In the genomic region with DNA sequence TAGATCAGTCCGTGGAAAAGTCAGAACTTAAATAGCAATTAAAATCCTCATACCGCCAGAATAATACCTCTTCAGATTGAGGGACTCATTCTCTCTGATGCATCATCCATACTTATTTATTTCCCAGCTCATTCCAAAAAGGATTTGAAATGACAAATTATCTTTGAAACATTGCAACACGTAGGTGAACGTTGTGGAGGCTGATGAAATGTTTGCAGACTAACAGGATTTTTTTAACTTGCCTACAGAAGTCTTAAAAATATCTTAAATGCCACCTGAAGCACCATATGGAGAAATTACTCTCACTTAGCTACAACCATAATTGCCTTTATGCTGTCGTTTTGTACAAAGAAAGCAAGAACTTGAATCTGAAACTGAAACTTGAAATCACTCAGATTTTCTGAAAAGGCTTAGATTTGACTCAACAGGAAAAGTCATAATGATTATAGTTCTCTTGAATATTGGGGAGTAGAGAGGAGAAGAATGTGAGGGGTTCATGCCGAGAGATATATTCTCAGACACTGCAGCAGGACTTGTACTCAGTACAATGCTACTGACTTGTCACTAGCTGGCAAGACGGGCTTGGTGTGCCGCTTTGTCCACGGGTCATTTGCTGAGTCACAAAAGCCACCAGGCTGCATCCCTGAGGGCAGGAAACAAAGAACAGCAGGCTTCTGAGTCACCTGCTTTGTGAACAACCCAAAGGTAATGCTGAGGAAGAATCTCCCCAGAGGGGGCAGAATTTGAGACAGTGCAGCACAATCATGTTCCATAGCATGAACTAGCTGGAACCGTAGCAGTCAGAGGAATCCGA, we compare ENCODE assay signal across 1 cellular context.
TF ChIP-seq lines count a peak whose summit lies in the region.

No MANE protein-coding gene starts in this region.

TF ChIP-seq in HCT116, 20 proteins besides CTCF, POLR2A, EP300 and RAD21 (continued from another document):
- TF ChIP-seq, protein P1, sequence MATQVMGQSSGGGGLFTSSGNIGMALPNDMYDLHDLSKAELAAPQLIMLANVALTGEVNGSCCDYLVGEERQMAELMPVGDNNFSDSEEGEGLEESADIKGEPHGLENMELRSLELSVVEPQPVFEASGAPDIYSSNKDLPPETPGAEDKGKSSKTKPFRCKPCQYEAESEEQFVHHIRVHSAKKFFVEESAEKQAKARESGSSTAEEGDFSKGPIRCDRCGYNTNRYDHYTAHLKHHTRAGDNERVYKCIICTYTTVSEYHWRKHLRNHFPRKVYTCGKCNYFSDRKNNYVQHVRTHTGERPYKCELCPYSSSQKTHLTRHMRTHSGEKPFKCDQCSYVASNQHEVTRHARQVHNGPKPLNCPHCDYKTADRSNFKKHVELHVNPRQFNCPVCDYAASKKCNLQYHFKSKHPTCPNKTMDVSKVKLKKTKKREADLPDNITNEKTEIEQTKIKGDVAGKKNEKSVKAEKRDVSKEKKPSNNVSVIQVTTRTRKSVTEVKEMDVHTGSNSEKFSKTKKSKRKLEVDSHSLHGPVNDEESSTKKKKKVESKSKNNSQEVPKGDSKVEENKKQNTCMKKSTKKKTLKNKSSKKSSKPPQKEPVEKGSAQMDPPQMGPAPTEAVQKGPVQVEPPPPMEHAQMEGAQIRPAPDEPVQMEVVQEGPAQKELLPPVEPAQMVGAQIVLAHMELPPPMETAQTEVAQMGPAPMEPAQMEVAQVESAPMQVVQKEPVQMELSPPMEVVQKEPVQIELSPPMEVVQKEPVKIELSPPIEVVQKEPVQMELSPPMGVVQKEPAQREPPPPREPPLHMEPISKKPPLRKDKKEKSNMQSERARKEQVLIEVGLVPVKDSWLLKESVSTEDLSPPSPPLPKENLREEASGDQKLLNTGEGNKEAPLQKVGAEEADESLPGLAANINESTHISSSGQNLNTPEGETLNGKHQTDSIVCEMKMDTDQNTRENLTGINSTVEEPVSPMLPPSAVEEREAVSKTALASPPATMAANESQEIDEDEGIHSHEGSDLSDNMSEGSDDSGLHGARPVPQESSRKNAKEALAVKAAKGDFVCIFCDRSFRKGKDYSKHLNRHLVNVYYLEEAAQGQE (IDR thresholded peaks at IDR 0.05; ENCODE audit: low read depth), result no peak
- TF ChIP-seq POLR2AphosphoS5 (IDR thresholded peaks at IDR 0.05; ENCODE audit: low read depth, low read length), result peak; percentile 50; the same call in 1 of the 2 replicates
- no peak for TF ChIP-seq ZNF274 (IDR thresholded peaks at IDR 0.05; ENCODE audit: low read depth, low read length)
- peak; percentile 76 for TF ChIP-seq SP1 (IDR thresholded peaks at IDR 0.05; ENCODE audit: low read depth)
- peak; percentile 78; the same call in 1 of the 2 replicates for TF ChIP-seq CBX3 (IDR thresholded peaks at IDR 0.05; ENCODE audit: low read depth)
